ENCODE assay signal across 8 cellular contexts in the genomic region with DNA sequence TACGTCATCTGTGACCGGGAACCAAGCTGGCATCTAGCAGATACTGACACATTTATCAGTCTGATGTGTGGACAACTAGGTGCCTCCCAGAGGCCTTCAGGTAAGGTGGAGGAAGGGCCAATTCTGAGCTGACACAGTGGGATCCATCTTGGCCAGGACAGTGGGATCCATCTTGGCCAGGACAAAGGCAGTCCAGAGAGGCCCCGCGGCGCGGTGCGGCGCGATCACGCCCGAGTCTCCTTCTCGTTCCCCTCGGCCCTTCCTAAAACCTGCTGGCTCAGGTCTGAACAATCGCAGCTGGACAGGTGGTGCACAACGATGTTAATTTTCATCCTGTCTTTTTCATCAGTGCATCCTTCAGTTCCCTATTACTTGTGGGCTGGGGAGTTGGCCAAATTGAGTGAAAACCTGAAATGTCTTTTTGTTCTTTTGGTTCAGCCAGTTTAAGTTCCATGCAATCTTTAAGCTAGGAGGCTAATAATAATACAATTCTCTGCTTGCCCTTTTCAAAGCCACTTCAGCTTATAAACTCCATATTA. TPM values are rescaled to one million over a fixed set of nuclear protein-coding genes. Genes with fewer than 3 reads are reported as not detected.
DNase-seq lines count a peak whose midpoint lies in the region; ATAC-seq and TF ChIP-seq lines count a peak whose summit lies in the region.

No MANE protein-coding gene starts in this region.

- H3K79me2 ChIP-seq in neural cell (replicated peaks; ENCODE audit: insufficient read depth, low read length) = peaks cover 36% of the 10 kb centered on the region

- TF ChIP-seq RAD21 in neural cell (conservative IDR thresholded peaks at IDR 0.05) = no peak

- peak overlapping the region; percentile 71 for H2AFZ ChIP-seq in neural cell (ENCODE audit: low read depth, low read length)

- no peaks in the 10 kb centered on the region for H3K27me3 ChIP-seq in neural cell (ENCODE audit: insufficient read depth, low read depth, low read length)

- no peaks in the 10 kb centered on the region for H3K9me3 ChIP-seq in neural cell (ENCODE audit: low read length)

- 82 to 87% methylated on average over 15 of the region's 15 CpGs for WGBS in lower leg skin, 2 donors

- no peaks in the 10 kb centered on the region for H4K20me1 ChIP-seq in neural cell (ENCODE audit: insufficient read depth)

- ATAC-seq in HG03571 (IDR thresholded peaks at IDR 0.05; ENCODE audit: unreplicated experiment) (no peak), GM18907 (IDR thresholded peaks at IDR 0.05; ENCODE audit: unreplicated experiment) (no peak)

- H3K4me2 ChIP-seq in neural cell (ENCODE audit: low read length) = peak overlapping the region; percentile 58

- peak overlapping the region; percentile 99 for H3K9ac ChIP-seq in neural cell (ENCODE audit: low read length)

- DNase-seq in ELF-1 (ENCODE audit: low read depth, low spot score) (peak; percentile 56), RPMI8226 (peak; percentile 20), choroid plexus epithelial cell (ENCODE audit: low read depth) (no peak), NCI-H2107 (lab: John Stamatoyannopoulos, UW) (no peak), lower leg skin (ENCODE audit: low spot score in 2 of 2) (no peak)

- peak overlapping the region; percentile 98 for H3K27ac ChIP-seq in neural cell (ENCODE audit: low read length)

- no peaks in the 10 kb centered on the region for H3F3A ChIP-seq in neural cell (ENCODE audit: insufficient read depth, low read length, poor library complexity, severe bottlenecking)

- no peak for TF ChIP-seq POLR2A in lower leg skin (IDR thresholded peaks at IDR 0.05)

- no peak for TF ChIP-seq CTCF in choroid plexus epithelial cell (conservative IDR thresholded peaks at IDR 0.05; ENCODE audit: low read depth, low read length)
- TF ChIP-seq CTCF in neural cell (IDR thresholded peaks at IDR 0.05; ENCODE audit: poor library complexity, severe bottlenecking) = no peak
- TF ChIP-seq CTCF in lower leg skin (IDR thresholded peaks at IDR 0.05) = no peak

- H3K4me3 ChIP-seq in choroid plexus epithelial cell (ENCODE audit: low read depth, low read length) (peak overlapping the region; percentile 20), neural cell (ENCODE audit: low read length) (peak overlapping the region; percentile 89), lower leg skin (ENCODE audit: low read depth, poor library complexity, severe bottlenecking) (no peak overlapping the region)

- no peaks in the 10 kb centered on the region for H3K9me2 ChIP-seq in neural cell (ENCODE audit: insufficient read depth, low read length)

- intact Hi-C loops in lower leg skin (cut with DNase I; ENCODE audit: low total_unique reads) = loop anchor here (10.0 kb wide), 1 partner anchor 49 kb away; no protein-coding TSS in a partner anchor

- no peak for TF ChIP-seq EP300 in neural cell (conservative IDR thresholded peaks at IDR 0.05; ENCODE audit: poor library complexity, severe bottlenecking)

- no peaks in the 10 kb centered on the region for H3K36me3 ChIP-seq in neural cell (ENCODE audit: insufficient read depth, low read length)

TF ChIP-seq in neural cell, 6 proteins besides CTCF, POLR2A, EP300 and RAD21:
- TF ChIP-seq POLR2AphosphoS5 (IDR thresholded peaks at IDR 0.05) = no peak
- TF ChIP-seq MXI1 (conservative IDR thresholded peaks at IDR 0.05; ENCODE audit: poor library complexity, severe bottlenecking) = no peak
- TF ChIP-seq SMC3 (conservative IDR thresholded peaks at IDR 0.05; ENCODE audit: poor library complexity) = no peak
- TF ChIP-seq EZH2 (IDR thresholded peaks at IDR 0.05; ENCODE audit: borderline replicate concordance, insufficient read depth, low read length, poor library complexity, severe bottlenecking) = no peak
- TF ChIP-seq TAF1 (IDR thresholded peaks at IDR 0.05; ENCODE audit: low read depth) = no peak
- TF ChIP-seq, protein P1, sequence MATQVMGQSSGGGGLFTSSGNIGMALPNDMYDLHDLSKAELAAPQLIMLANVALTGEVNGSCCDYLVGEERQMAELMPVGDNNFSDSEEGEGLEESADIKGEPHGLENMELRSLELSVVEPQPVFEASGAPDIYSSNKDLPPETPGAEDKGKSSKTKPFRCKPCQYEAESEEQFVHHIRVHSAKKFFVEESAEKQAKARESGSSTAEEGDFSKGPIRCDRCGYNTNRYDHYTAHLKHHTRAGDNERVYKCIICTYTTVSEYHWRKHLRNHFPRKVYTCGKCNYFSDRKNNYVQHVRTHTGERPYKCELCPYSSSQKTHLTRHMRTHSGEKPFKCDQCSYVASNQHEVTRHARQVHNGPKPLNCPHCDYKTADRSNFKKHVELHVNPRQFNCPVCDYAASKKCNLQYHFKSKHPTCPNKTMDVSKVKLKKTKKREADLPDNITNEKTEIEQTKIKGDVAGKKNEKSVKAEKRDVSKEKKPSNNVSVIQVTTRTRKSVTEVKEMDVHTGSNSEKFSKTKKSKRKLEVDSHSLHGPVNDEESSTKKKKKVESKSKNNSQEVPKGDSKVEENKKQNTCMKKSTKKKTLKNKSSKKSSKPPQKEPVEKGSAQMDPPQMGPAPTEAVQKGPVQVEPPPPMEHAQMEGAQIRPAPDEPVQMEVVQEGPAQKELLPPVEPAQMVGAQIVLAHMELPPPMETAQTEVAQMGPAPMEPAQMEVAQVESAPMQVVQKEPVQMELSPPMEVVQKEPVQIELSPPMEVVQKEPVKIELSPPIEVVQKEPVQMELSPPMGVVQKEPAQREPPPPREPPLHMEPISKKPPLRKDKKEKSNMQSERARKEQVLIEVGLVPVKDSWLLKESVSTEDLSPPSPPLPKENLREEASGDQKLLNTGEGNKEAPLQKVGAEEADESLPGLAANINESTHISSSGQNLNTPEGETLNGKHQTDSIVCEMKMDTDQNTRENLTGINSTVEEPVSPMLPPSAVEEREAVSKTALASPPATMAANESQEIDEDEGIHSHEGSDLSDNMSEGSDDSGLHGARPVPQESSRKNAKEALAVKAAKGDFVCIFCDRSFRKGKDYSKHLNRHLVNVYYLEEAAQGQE (IDR thresholded peaks at IDR 0.05; ENCODE audit: borderline replicate concordance) = no peak

RNA-seq across cellular contexts. Expression of a gene that starts 0.5 kb away (rescaled TPM):
- 1,828 and 1,855 TPM in 2 replicates for polyA plus RNA-seq in neural cell
- 502 and 541 TPM in 2 replicates for polyA minus RNA-seq in neural cell
- total RNA-seq in lower leg skin = 100 to 1,000 TPM in 1 of 4 donors, 10 to 100 TPM in 3; 33.1 to 105 (median 55.6) TPM

Comparison
In these comparisons a context has a peak if more than half of its experiments do, and no peak if none do; other contexts are left out.
1. DNase-seq: peak in ELF-1 (single experiment) and RPMI8226 (single experiment); none in choroid plexus epithelial cell (single experiment), NCI-H2107 (single experiment) and lower leg skin (0 of 2).